Comparison of ENCODE assay signal across 24 cellular contexts in genomic region chrX:96713303-96713702, GRCh38.
"Had no signal": no experiment of that assay in that cellular context is flagged by ENCODE, and none has a peak within 500 bp of the region (broad histone marks: within the 10 kb centered on the region; RNA-seq: fewer than 3 reads in every experiment).

No MANE protein-coding gene starts in this region.

- H3K27me3 ChIP-seq: gastrocnemius medialis, neural progenitor cell, suprapubic skin, upper lobe of left lung had no signal

- FAIRE-seq: endometrium had no signal

- H3K9me3 ChIP-seq: gastrocnemius medialis, heart left ventricle, psoas muscle, suprapubic skin, upper lobe of left lung had no signal

- H3K4me3 ChIP-seq: coronary artery, gastrocnemius medialis, heart left ventricle, neural progenitor cell, psoas muscle, skin epidermis, suprapubic skin, upper lobe of left lung had no signal

- H3K36me3 ChIP-seq: gastrocnemius medialis, heart left ventricle, neural progenitor cell, suprapubic skin, upper lobe of left lung had no signal

- H3K27ac ChIP-seq: coronary artery, gastrocnemius medialis, heart left ventricle, neural progenitor cell, psoas muscle, skin epidermis, suprapubic skin, upper lobe of left lung had no signal

- ATAC-seq: activated CD4-positive, alpha-beta T cell treated with anti-CD3 and anti-CD28 coated beads for 36 hours; activated naive CD8-positive, alpha-beta T cell treated with anti-CD3 and anti-CD28 coated beads, Interleukin-2, amount 50 U/mL, for 24 hours; esophagus mucosa; heart left ventricle; left ventricle myocardium superior; psoas muscle; right cardiac atrium; stimulated activated naive CD8-positive, alpha-beta T cell treated with anti-CD3 and anti-CD28 coated beads, Interleukin-15, amount 100 ng/mL, for 72 hours had no signal

- DNase-seq: activated CD4-positive, alpha-beta T cell treated with anti-CD3 and anti-CD28 coated beads for 36 hours; activated CD4-positive, alpha-beta T cell treated with anti-CD3 and anti-CD28 coated beads, Interleukin-2, amount 50 U/mL, for 48 hours; activated effector memory CD4-positive, alpha-beta T cell treated with Interleukin-2 at 50 U/mL for 16 hours; activated naive CD4-positive, alpha-beta T cell treated with anti-CD3 and anti-CD28 coated beads, Interleukin-2, amount 10 ng/mL, durations not matched to agents 7 days and 5 days; activated naive CD8-positive, alpha-beta T cell treated with anti-CD3 and anti-CD28 coated beads, Interleukin-2, amount 50 U/mL, for 24 hours; activated T-cell treated with anti-CD3 and anti-CD28 coated beads, Interleukin-2, amount 50 U/mL, for 1 hour; anterior cingulate cortex; caudate nucleus; gastrocnemius medialis; heart left ventricle; left ventricle myocardium superior; naive B cell; psoas muscle; right cardiac atrium; stimulated activated CD4-positive, alpha-beta T cell treated with anti-CD3 and anti-CD28 coated beads, Interleukin-15, amount 100 ng/mL, for 24 hours; stimulated activated CD4-positive, alpha-beta T cell treated with anti-CD3 and anti-CD28 coated beads, Interleukin-4, amount 100 ng/mL, for 1 hour; stimulated activated naive CD8-positive, alpha-beta T cell treated with anti-CD3 and anti-CD28 coated beads, Interleukin-15, amount 100 ng/mL, for 72 hours; upper lobe of left lung had no signal

- H3K4me1 ChIP-seq: suprapubic skin, upper lobe of left lung had no signal
